20 cellular contexts compared by ENCODE assay signal in the genomic region with DNA sequence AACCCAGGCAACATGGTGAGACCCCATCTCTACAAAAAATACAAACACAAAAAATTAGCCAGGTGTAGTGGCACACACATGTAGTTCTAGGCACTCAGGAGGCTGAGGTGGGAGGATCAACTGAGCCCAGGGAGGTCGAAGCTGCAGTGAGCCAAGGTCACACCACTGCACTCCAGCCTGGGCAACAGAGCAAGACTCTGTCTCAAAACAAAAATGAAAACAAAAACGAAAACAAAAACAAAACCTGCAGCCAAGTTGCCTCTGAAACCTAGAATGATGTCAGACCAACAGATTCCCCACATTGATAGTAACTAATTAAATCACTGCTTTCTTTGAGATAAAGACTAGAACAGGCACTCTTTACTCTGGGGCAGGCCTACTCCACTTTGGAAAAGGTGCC.
DNase-seq lines count a peak whose midpoint lies in the region; ATAC-seq, FAIRE-seq and TF ChIP-seq lines count a peak whose summit lies in the region.
"Had no signal": no experiment of that assay in that cellular context is flagged by ENCODE, and none has a peak within 500 bp of the region (broad histone marks: within the 10 kb centered on the region; RNA-seq: fewer than 3 reads in every experiment).

No MANE protein-coding gene starts in this region.

- H3K9me3 ChIP-seq in prostate gland (no peaks in the 10 kb centered on the region), psoas muscle (no peaks in the 10 kb centered on the region)

- ATAC-seq in GM19455 (IDR thresholded peaks at IDR 0.05; ENCODE audit: unreplicated experiment) (peak; percentile 66), HG02678 (IDR thresholded peaks at IDR 0.05; ENCODE audit: unreplicated experiment) (peak; percentile 60), HG03354 (IDR thresholded peaks at IDR 0.05; ENCODE audit: poor library complexity, severe bottlenecking, unreplicated experiment) (peak; percentile 90), psoas muscle (no peak)

- no peak for TF ChIP-seq CTCF in prostate gland (IDR thresholded peaks at IDR 0.05)
- TF ChIP-seq CTCF in psoas muscle (IDR thresholded peaks at IDR 0.05): no peak

- no peaks in the 10 kb centered on the region for H3K36me3 ChIP-seq in prostate gland
- no peaks in the 10 kb centered on the region for H3K36me3 ChIP-seq in psoas muscle (ENCODE audit: insufficient read depth in 1 of 2, low read depth in 1 of 2)

- FAIRE-seq in GM18507 (lab: Jason Lieb, UNC): peak; percentile 86
- FAIRE-seq: urothelium cell line had no signal

- H3K27me3 ChIP-seq in prostate gland (replicated peaks; ENCODE audit: insufficient read depth) (no peaks in the 10 kb centered on the region), psoas muscle (ENCODE audit: insufficient read depth in 3 of 3, low read length in 2 of 3) (no peaks in the 10 kb centered on the region)

- 86% methylated on average over 2 of the region's 2 CpGs for WGBS in prostate gland
- 59 to 87% (median 72%) methylated on average over 2 of the region's 2 CpGs for WGBS in psoas muscle, 3 donors

- TF ChIP-seq POLR2A in prostate gland (IDR thresholded peaks at IDR 0.05): no peak

- H3K27ac ChIP-seq in prostate gland: no peak overlapping the region
- H3K27ac ChIP-seq in psoas muscle: no peak overlapping the region

- H3K4me3 ChIP-seq in prostate gland: no peak overlapping the region
- no peak overlapping the region for H3K4me3 ChIP-seq in psoas muscle
- H3K4me3 ChIP-seq: lung had no signal

- intact Hi-C loops in prostate gland (cut with DNase I): no loop called here
- intact Hi-C loops in psoas muscle (cut with DNase I): no loop called here

- DNase-seq in GM18507 (ENCODE audit: extremely low spot score, insufficient read length, low read depth) (no peak), prostate gland (ENCODE audit: low spot score) (no peak), NCI-H2081 treated with DMSO at 0.1 percent for 48 hours (lab: John Stamatoyannopoulos, UW) (no peak), ecto neural progenitor cell (ENCODE audit: low spot score) (no peak), psoas muscle (no peak)
- DNase-seq: ACHN; activated CD4-positive, CD25-positive, alpha-beta regulatory T cell treated with anti-CD3 and anti-CD28 coated beads, Interleukin-2, amount 50 U/mL, for 72 hours; activated effector memory CD4-positive, alpha-beta T cell treated with anti-CD3 and anti-CD28 coated beads, Interleukin-2, amount 50 U/mL, for 16 hours; anterior cingulate cortex; CD4-positive, alpha-beta memory T cell; foreskin melanocyte; naive B cell; NCI-H1436 treated with DMSO at 0.1 percent for 48 hours; posterior cingulate gyrus; SHP77 had no signal

- H3K4me1 ChIP-seq in prostate gland (replicated peaks) (no peaks in the 10 kb centered on the region), psoas muscle (no peaks in the 10 kb centered on the region)

Comparison
In these comparisons a context has a peak if more than half of its experiments do, and no peak if none do; other contexts are left out.
1. ATAC-seq: peak in GM19455 (single experiment), HG02678 (single experiment) and HG03354 (single experiment); none in psoas muscle (0 of 4).